ENCODE assay signal across 25 cellular contexts in genomic region chr4:98222306-98222705, GRCh38.
"Had no signal": no experiment of that assay in that cellular context is flagged by ENCODE, and none has a peak within 500 bp of the region (broad histone marks: within the 10 kb centered on the region; RNA-seq: fewer than 3 reads in every experiment).

No MANE protein-coding gene starts in this region.

- ATAC-seq: activated CD8-positive, alpha-beta T cell treated with anti-CD3 and anti-CD28 coated beads for 36 hours; activated naive CD4-positive, alpha-beta T cell treated with anti-CD3 and anti-CD28 coated beads, Interleukin-2, amount 50 U/mL, for 72 hours; Panc1 had no signal

- H3K9ac ChIP-seq: SK-N-SH had no signal

- H3K27ac ChIP-seq: SJCRH30 had no signal

- H3K4me1 ChIP-seq: SJCRH30 had no signal

- H3K4me2 ChIP-seq: SK-N-SH had no signal

- H3K27me3 ChIP-seq: SJCRH30 had no signal

- H3K9me3 ChIP-seq: SJCRH30, SK-N-SH had no signal

- DNase-seq: activated CD4-positive, alpha-beta T cell treated with anti-CD3 and anti-CD28 coated beads, Interleukin-2, amount 10 ng/mL, durations not matched to agents 24 days and 14 days; activated CD4-positive, alpha-beta T cell treated with anti-CD3 and anti-CD28 coated beads, Interleukin-2, amount 50 U/mL, for 4 hours; activated CD8-positive, alpha-beta T cell treated with anti-CD3 and anti-CD28 coated beads for 36 hours; activated gamma-delta T cell treated with Interleukin-2 at 50 U/mL for 16 hours; activated naive CD4-positive, alpha-beta T cell treated with anti-CD3 and anti-CD28 coated beads for 36 hours; activated T-cell treated with anti-CD3 and anti-CD28 coated beads, Interleukin-2, amount 50 U/mL, for 1 hour; anterior cingulate cortex; caudate nucleus; cerebellar nuclear complex; NCI-H1092 treated with DMSO at 0.1 percent for 48 hours; NCI-H1417; NCI-H187 treated with DMSO at 0.1 percent for 48 hours; NCI-H2081; NCI-H345; NCI-H510A; NCI-H748 treated with DMSO at 0.1 percent for 48 hours; NK-92 treated with Interleukin-12 subunit alpha and Interleukin-12 subunit beta, amount 100 ng/mL, for 24 hours; SHP77; SJCRH30; SK-N-SH had no signal

- FAIRE-seq: bronchial epithelial cell, colon, TTC549 had no signal

- H3K4me3 ChIP-seq: SJCRH30 had no signal
